28 cellular contexts compared by ENCODE assay signal in genomic region chr5:6011199-6011598, GRCh38.
"Had no signal": no experiment of that assay in that cellular context is flagged by ENCODE, and none has a peak within 500 bp of the region (broad histone marks: within the 10 kb centered on the region; RNA-seq: fewer than 3 reads in every experiment).

No MANE protein-coding gene starts in this region.

- H3K4me3 ChIP-seq: colonic mucosa, coronary artery, dorsolateral prefrontal cortex, esophagus muscularis mucosa, esophagus squamous epithelium, gastrocnemius medialis, gastroesophageal sphincter, heart left ventricle, heart right ventricle had no signal

- DNase-seq: colonic mucosa; cortex of kidney; dermis blood vessel endothelial cell; dorsolateral prefrontal cortex; effector CD4-positive, alpha-beta T cell; effector CD8-positive, alpha-beta T cell; effector memory CD4-positive, alpha-beta T cell; effector memory CD8-positive, alpha-beta T cell; endodermal cell; erythroblast; esophagus squamous epithelium; foreskin fibroblast; foreskin keratinocyte; foreskin melanocyte; gastrocnemius medialis; glutamatergic neuron; head of caudate nucleus; heart left ventricle; heart right ventricle had no signal

- H3K27me3 ChIP-seq: colonic mucosa, esophagus muscularis mucosa, esophagus squamous epithelium, foreskin keratinocyte, gastrocnemius medialis, gastroesophageal sphincter, heart left ventricle, heart right ventricle had no signal

- H3K36me3 ChIP-seq: colonic mucosa, esophagus muscularis mucosa, esophagus squamous epithelium, gastrocnemius medialis, gastroesophageal sphincter, heart left ventricle, heart right ventricle had no signal

- H3K27ac ChIP-seq: colonic mucosa, coronary artery, dorsolateral prefrontal cortex, epithelial cell of prostate, esophagus muscularis mucosa, esophagus squamous epithelium, foreskin keratinocyte, gastrocnemius medialis, gastroesophageal sphincter, heart left ventricle, heart right ventricle had no signal

- ATAC-seq: effector memory CD8-positive, alpha-beta T cell; esophagus mucosa; foreskin keratinocyte; gastrocnemius medialis; gastroesophageal sphincter; heart left ventricle; heart right ventricle had no signal

- FAIRE-seq: colon, endometrium, endothelial cell of umbilical vein, frontal cortex had no signal

- H3K4me1 ChIP-seq: colonic mucosa, esophagus muscularis mucosa, esophagus squamous epithelium, foreskin keratinocyte, gastrocnemius medialis, gastroesophageal sphincter, heart left ventricle, heart right ventricle had no signal

- H3K9me3 ChIP-seq: colonic mucosa, esophagus muscularis mucosa, esophagus squamous epithelium, gastrocnemius medialis, gastroesophageal sphincter, heart left ventricle, heart right ventricle had no signal
